ENCODE assay signal across 8 cellular contexts in genomic region chr22:37472418-37473006, GRCh38. TPM values are rescaled to one million over a fixed set of nuclear protein-coding genes. Genes with fewer than 3 reads are reported as not detected.
DNase-seq lines count a peak whose midpoint lies in the region; ATAC-seq, FAIRE-seq and TF ChIP-seq lines count a peak whose summit lies in the region.

No MANE protein-coding gene starts in this region.

- no peaks in the 10 kb centered on the region for H3K4me1 Mint-ChIP-seq in endodermal cell

- H3K9me3 ChIP-seq in HCT116 (ENCODE audit: control insufficient read depth in 1 of 2, insufficient read depth in 1 of 2, low read depth in 1 of 2, low read length in 2 of 2) (no peaks in the 10 kb centered on the region), endodermal cell (ENCODE audit: control insufficient read depth, low read length) (no peaks in the 10 kb centered on the region), small intestine (ENCODE audit: control insufficient read depth, low read depth) (no peaks in the 10 kb centered on the region)

- H3K9ac ChIP-seq in HCT116 (ENCODE audit: low read length) (no peak overlapping the region), endodermal cell (ENCODE audit: extremely low read depth, low read length, poor library complexity, severe bottlenecking) (no peak overlapping the region)

- no peak overlapping the region for H3K4me2 ChIP-seq in HCT116 (ENCODE audit: low read length)

- no peaks in the 10 kb centered on the region for H3K9me2 ChIP-seq in HCT116 (ENCODE audit: insufficient read depth)

- intact Hi-C loops in HCT116 (cut with micrococcal nuclease), result no loop called here

- no peak overlapping the region for H2AFZ ChIP-seq in HCT116 (ENCODE audit: low read depth, low read length, poor library complexity, severe bottlenecking)

- RAD21 ChIA-PET in HCT116 (lab: Charles Lee; ENCODE audit: low non-redundant PET in 1 of 2, low total read pairs in 2 of 2, uncharacterized antibody in 2 of 2, unreplicated experiment in 2 of 2), result interaction anchor here (0.6 to 1.3 kb wide), 5 partner anchors 23 to 156 kb away, joined by 3 to 4 read pairs (median 3); partner anchors contain the start of gene CARD10 (in 1 of the 2)

- WGBS in endodermal cell (ENCODE audit: insufficient coverage in 1 of 2, insufficient read length in 1 of 2), 2 experiments, result 42 to 71% methylated on average over 3 to 8 of the region's 8 CpGs
- 20 to 38% (median 34%) methylated on average over 7 to 8 of the region's 8 CpGs for WGBS in small intestine, 3 donors

- CTCF ChIA-PET in BJ (lab: Yijun Ruan, JAX) (interaction anchor here (0.7 to 2.4 kb wide), 23 partner anchors 9 to 213 kb away, joined by 3 to 12 read pairs (median 4); partner anchors contain the start of gene MFNG), HCT116 (lab: Charles Lee) (interaction anchor here (0.6 to 1.9 kb wide), 27 partner anchors 10 to 212 kb away, joined by 3 to 23 read pairs (median 4); partner anchors contain the start of gene MFNG)

- no peaks in the 10 kb centered on the region for H3K79me2 ChIP-seq in HCT116 (ENCODE audit: insufficient read depth, low read length)

- H3K36me3 Mint-ChIP-seq in endodermal cell (ENCODE audit: low read depth), result no peaks in the 10 kb centered on the region

- BruUV-seq in HCT116 (replicated peaks; lab: Mats Ljungman, UMichigan), result no TSS peak

- no peak overlapping the region for H3K27ac Mint-ChIP-seq in endodermal cell

- peaks cover 6 to 37% of the 10 kb centered on the region in 2 experiments for H3K4me1 ChIP-seq in HCT116 (ENCODE audit: control insufficient read depth in 1 of 2, insufficient read depth in 2 of 2, low read length in 2 of 2)
- no peaks in the 10 kb centered on the region for H3K4me1 ChIP-seq in endodermal cell (ENCODE audit: control insufficient read depth, insufficient read depth, low read length)
- peaks cover 0 to 6% of the 10 kb centered on the region in 2 donors for H3K4me1 ChIP-seq in small intestine (ENCODE audit: control insufficient read depth in 2 of 2, insufficient read depth in 1 of 2, low read depth in 1 of 2, low read length in 1 of 2)

- no peaks in the 10 kb centered on the region for H3K36me3 ChIP-seq in BJ (ENCODE audit: control insufficient read depth, insufficient read depth, low read length)
- H3K36me3 ChIP-seq in HCT116 (ENCODE audit: control insufficient read depth in 1 of 2, insufficient read depth in 2 of 2, low read length in 2 of 2), result no peaks in the 10 kb centered on the region
- H3K36me3 ChIP-seq in endodermal cell (ENCODE audit: control insufficient read depth, insufficient read depth, low read length), result no peaks in the 10 kb centered on the region
- H3K36me3 ChIP-seq in small intestine (ENCODE audit: control insufficient read depth in 2 of 2, insufficient read depth in 2 of 2, low read length in 2 of 2), result peaks cover 0 to 2% of the 10 kb centered on the region in 2 donors

- H4K20me1 ChIP-seq in HCT116 (ENCODE audit: insufficient read depth), result no peaks in the 10 kb centered on the region

- no peak for TF ChIP-seq POLR2A in HCT116 (IDR thresholded peaks at IDR 0.05; ENCODE audit: borderline replicate concordance, extremely low read depth, insufficient read depth, insufficient read length)

- TF ChIP-seq RAD21 in HCT116 (IDR thresholded peaks at IDR 0.05; ENCODE audit: low read depth), result peak; percentile 78

- TF ChIP-seq CTCF in BJ (IDR thresholded peaks at IDR 0.05; ENCODE audit: insufficient read depth, low read depth, low read length) (peak; percentile 68), HCT116 (IDR thresholded peaks at IDR 0.05 in 2 of 3, conservative IDR thresholded peaks at IDR 0.05 in 1 of 3; ENCODE audit: borderline replicate concordance in 1 of 3, insufficient read depth in 1 of 3, low read depth in 2 of 3, low read length in 2 of 3) (peak; percentile 70 to 91 (median 90)), endodermal cell (conservative IDR thresholded peaks at IDR 0.05) (peak; percentile 85)

- H3K27ac ChIP-seq in HCT116 (ENCODE audit: low read depth, low read length), result no peak overlapping the region
- no peak overlapping the region for H3K27ac ChIP-seq in endodermal cell (ENCODE audit: low read depth, low read length)
- H3K27ac ChIP-seq in small intestine (ENCODE audit: low read depth in 1 of 2, low read length in 1 of 2), result no peak overlapping the region

- H3K27me3 ChIP-seq in BJ (ENCODE audit: control insufficient read depth, insufficient read depth, low read length) (peaks cover 52% of the 10 kb centered on the region), HCT116 (ENCODE audit: insufficient read depth, low read length) (no peaks in the 10 kb centered on the region), endodermal cell (ENCODE audit: control insufficient read depth, insufficient read depth, low read length, poor library complexity, severe bottlenecking) (no peaks in the 10 kb centered on the region), small intestine (ENCODE audit: control insufficient read depth in 2 of 2, insufficient read depth in 2 of 2, low read length in 2 of 2) (no peaks in the 10 kb centered on the region)

- H3K4me3 Mint-ChIP-seq in endodermal cell, result no peak overlapping the region

- no peak for FAIRE-seq in small intestine (lab: Jason Lieb, UNC)

- ATAC-seq in HCT116 (peak; percentile 85), HG02759 (IDR thresholded peaks at IDR 0.05; ENCODE audit: unreplicated experiment) (no peak), HG02571 (IDR thresholded peaks at IDR 0.05; ENCODE audit: unreplicated experiment) (no peak)

- peaks cover 2% of the 10 kb centered on the region for H3K27me3 Mint-ChIP-seq in endodermal cell (ENCODE audit: insufficient read depth)

- DNase-seq in BJ (ENCODE audit: low read depth) (no peak), HCT116 (ENCODE audit: low read depth, low spot score) (no peak), UCSD-AML1 (lab: John Stamatoyannopoulos, UW; ENCODE audit: unreplicated experiment) (peak; percentile 25), endodermal cell (peak; percentile 87), small intestine (peak; percentile 49), islet precursor cell (no peak)

- no peaks in the 10 kb centered on the region for H3K9me3 Mint-ChIP-seq in endodermal cell

- H3K4me3 ChIP-seq in BJ (ENCODE audit: low read depth, low read length) (no peak overlapping the region), HCT116 (replicated peaks in 1 of 2; ENCODE audit: low read depth in 1 of 2, low read length in 2 of 2) (no peak overlapping the region), endodermal cell (ENCODE audit: low read length) (no peak overlapping the region), small intestine (ENCODE audit: low read depth in 1 of 2, low read length in 2 of 2) (no peak overlapping the region)

- POLR2A ChIA-PET in BJ (lab: Charles Lee) (no interaction called here), HCT116 (lab: Charles Lee) (interaction anchor here (0.5 to 1.1 kb wide), 2 partner anchors 95 to 171 kb away, joined by 3 to 4 read pairs; no protein-coding TSS in a partner anchor)

TF ChIP-seq in HCT116, 20 proteins besides CTCF, POLR2A, EP300 and RAD21 (continues in another document):
- no peak for TF ChIP-seq REST (IDR thresholded peaks at IDR 0.05; ENCODE audit: low read depth)
- TF ChIP-seq ELF1 (IDR thresholded peaks at IDR 0.05; ENCODE audit: borderline replicate concordance, low read depth), result no peak
- no peak for TF ChIP-seq TCF7L2 (IDR thresholded peaks at IDR 0.05; ENCODE audit: borderline replicate concordance, extremely low read depth, insufficient read depth, insufficient read length)
- no peak for TF ChIP-seq SRF (IDR thresholded peaks at IDR 0.05; ENCODE audit: low read depth)
- TF ChIP-seq FOSL1 (IDR thresholded peaks at IDR 0.05; ENCODE audit: low read depth), result no peak

RNA-seq across cellular contexts. Expression of gene MFNG, which starts 13.7 kb away (rescaled TPM):
- polyA plus RNA-seq in BJ (2011; rRNA removed), result not detected in 2 replicates
- not detected in 2 replicates for polyA minus RNA-seq in BJ (2011; rRNA and poly(A)+ RNA removed)
- total RNA-seq in HCT116 (2021; ENCODE audit: unreplicated experiment), result 4.5 TPM
- polyA plus RNA-seq in HCT116 (2012), result 3.3 and 3.4 TPM in 2 replicates
- total RNA-seq in endodermal cell, result 1 to 10 TPM; 1.9 to 6.6 TPM
- 25.3 TPM for polyA plus RNA-seq in endodermal cell (2013, experiment 1 of 2)
- 22.9 TPM for polyA plus RNA-seq in endodermal cell (2013, experiment 2 of 2)
- 10 to 100 TPM; 19.2 to 21.3 (median 20.5) TPM for polyA plus RNA-seq in small intestine

RNA-seq across cellular contexts. Expression of gene ELFN2, which starts 45.2 kb away (rescaled TPM):
- polyA plus RNA-seq in BJ (2011; rRNA removed) (0.34 and 0.39 TPM in 2 replicates), small intestine (under 1 TPM in 1 of 3 donors, not detected in 2; 0.16 TPM)
- polyA minus RNA-seq in BJ (2011; rRNA and poly(A)+ RNA removed), result 0.57 and 0.62 TPM in 2 replicates
- total RNA-seq in HCT116 (2021; ENCODE audit: unreplicated experiment) (45.4 TPM), endodermal cell (under 1 TPM; 0.40 to 0.46 TPM)
- 30.1 TPM in 2 replicates for polyA plus RNA-seq in HCT116 (2012)
- polyA plus RNA-seq in endodermal cell (2013, experiment 1 of 2), result 2.1 TPM
- polyA plus RNA-seq in endodermal cell (2013, experiment 2 of 2), result 1.7 TPM

RNA-seq across cellular contexts. Expression of gene CARD10, which starts 46.7 kb away (rescaled TPM):
- polyA plus RNA-seq in BJ (2011; rRNA removed) (2.3 and 4.5 TPM in 2 replicates), small intestine (100 to 1,000 TPM in 2 of 3 donors, 10 to 100 TPM in 1; 48.2 to 129 (median 129) TPM)
- polyA minus RNA-seq in BJ (2011; rRNA and poly(A)+ RNA removed), result 3.6 and 3.9 TPM in 2 replicates
- total RNA-seq in HCT116 (2021; ENCODE audit: unreplicated experiment) (32.0 TPM), endodermal cell (10 to 100 TPM; 20.3 to 24.4 TPM)
- polyA plus RNA-seq in HCT116 (2012), result 22.8 and 27.4 TPM in 2 replicates
- 4.8 TPM for polyA plus RNA-seq in endodermal cell (2013, experiment 1 of 2)
- 6.1 TPM for polyA plus RNA-seq in endodermal cell (2013, experiment 2 of 2)

Comparison
In these comparisons a context has a peak if more than half of its experiments do, and no peak if none do; other contexts are left out.
1. DNase-seq: peak in UCSD-AML1 (single experiment), endodermal cell (single experiment) and small intestine (single experiment); none in BJ (single experiment), HCT116 (single experiment) and islet precursor cell (single experiment).
2. RNA of gene ELFN2, which starts 45.2 kb away (total RNA-seq): 45.4 TPM in HCT116 (single experiment); 0.40 to 0.46 TPM in endodermal cell; every median in the first group is over 10 times any median in the second.
3. Peak in every context shown above with its lines, with median percentiles within 50 percentile points of each other: CTCF ChIP-seq.